Comparison of ENCODE assay signal across 24 cellular contexts in the genomic region with DNA sequence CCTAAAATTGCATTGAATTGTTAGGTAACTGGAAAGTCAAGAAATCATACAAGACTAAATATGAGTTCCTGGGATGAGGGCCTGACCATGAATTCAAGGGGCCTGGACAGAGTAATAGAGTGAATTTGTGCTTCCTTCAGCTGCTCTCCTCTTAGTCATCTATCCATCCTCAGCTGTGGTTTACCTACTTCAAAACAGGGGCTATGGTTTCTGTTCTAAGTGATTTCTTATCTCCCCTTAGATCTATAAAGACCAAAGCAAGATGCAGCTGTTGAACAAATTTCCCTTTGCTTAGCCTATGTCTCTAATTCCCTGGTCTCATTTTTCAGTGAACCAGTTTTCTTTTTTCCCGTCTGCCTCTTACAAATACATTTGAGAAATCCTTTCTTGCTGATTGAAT.
"Had no signal": no experiment of that assay in that cellular context is flagged by ENCODE, and none has a peak within 500 bp of the region (broad histone marks: within the 10 kb centered on the region; RNA-seq: fewer than 3 reads in every experiment).

No MANE protein-coding gene starts in this region.

- H3K27ac ChIP-seq: ascending aorta, breast epithelium had no signal

- H3K4me2 ChIP-seq: SK-N-SH had no signal

- H3K4me3 ChIP-seq: ascending aorta, breast epithelium, K562 had no signal

- ATAC-seq: activated CD4-positive, alpha-beta T cell treated with anti-CD3 and anti-CD28 coated beads for 36 hours; activated CD8-positive, alpha-beta T cell treated with anti-CD3 and anti-CD28 coated beads, Interleukin-2, amount 10 ng/mL, durations not matched to agents 7 days and 5 days; K562 had no signal

- H3K36me3 ChIP-seq: ascending aorta, breast epithelium had no signal

- H3K9me3 ChIP-seq: ascending aorta, breast epithelium, SK-N-SH had no signal

- H3K4me1 ChIP-seq: ascending aorta, breast epithelium had no signal

- FAIRE-seq: K562, TTC549 had no signal

- H3K27me3 ChIP-seq: ascending aorta, breast epithelium had no signal

- H3K9ac ChIP-seq: SK-N-SH had no signal

- DNase-seq: activated CD4-positive, alpha-beta T cell treated with anti-CD3 and anti-CD28 coated beads for 36 hours; activated CD4-positive, alpha-beta T cell treated with anti-CD3 and anti-CD28 coated beads, Interleukin-2, amount 10 ng/mL, durations not matched to agents 7 days and 5 days; activated CD4-positive, alpha-beta T cell treated with anti-CD3 and anti-CD28 coated beads, Interleukin-2, amount 50 U/mL, for 48 hours; activated CD8-positive, alpha-beta T cell treated with anti-CD3 and anti-CD28 coated beads, Interleukin-2, amount 10 ng/mL, durations not matched to agents 7 days and 5 days; activated gamma-delta T cell; activated naive CD4-positive, alpha-beta T cell treated with Interleukin-2 at 50 U/mL for 16 hours; activated naive CD8-positive, alpha-beta T cell treated with anti-CD3 and anti-CD28 coated beads, Interleukin-2, amount 10 ng/mL, durations not matched to agents 7 days and 5 days; activated T-cell treated with anti-CD3 and anti-CD28 coated beads, Interleukin-2, amount 50 U/mL, for 24 hours; amygdala; cerebellar nuclear complex; NCI-H1105; NCI-H1417 treated with DMSO at 0.1 percent for 48 hours; NCI-H187 treated with DMSO at 0.1 percent for 48 hours; NCI-H2081; NCI-H345; NCI-H510A treated with DMSO at 0.1 percent for 48 hours; NCI-H526 treated with DMSO at 0.1 percent for 48 hours; OCI-M1; Right ventricle myocardium superior; SK-N-SH had no signal
